In the genomic region with DNA sequence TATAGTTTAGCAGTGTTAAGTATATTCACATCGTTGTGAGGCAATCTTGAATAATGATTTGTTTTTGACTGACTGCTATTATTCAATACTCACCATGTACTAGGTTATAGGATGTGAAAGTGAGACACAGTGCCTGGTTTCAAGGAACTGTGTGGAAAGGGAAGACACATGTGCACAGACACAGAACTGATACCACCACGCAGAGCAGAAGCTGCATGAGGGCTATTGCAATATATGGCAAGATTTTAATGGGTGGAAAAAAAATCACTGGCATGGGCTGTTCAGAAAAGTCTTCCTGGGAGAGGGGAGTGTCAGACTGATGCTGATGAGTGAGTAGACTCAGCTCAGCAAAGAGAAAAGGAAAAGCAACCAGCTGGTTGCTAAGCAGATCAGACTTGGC, we compare ENCODE assay signal across 1 cellular context.
TF ChIP-seq lines count a peak whose summit lies in the region.

No MANE protein-coding gene starts in this region.

TF ChIP-seq in WTC11, 78 proteins besides CTCF, POLR2A, EP300 and RAD21:
- TF ChIP-seq SP1 (CRISPR knock-in tag; conservative IDR thresholded peaks at IDR 0.05) = no peak
